ENCODE assay signal across 1 cellular context in the genomic region with DNA sequence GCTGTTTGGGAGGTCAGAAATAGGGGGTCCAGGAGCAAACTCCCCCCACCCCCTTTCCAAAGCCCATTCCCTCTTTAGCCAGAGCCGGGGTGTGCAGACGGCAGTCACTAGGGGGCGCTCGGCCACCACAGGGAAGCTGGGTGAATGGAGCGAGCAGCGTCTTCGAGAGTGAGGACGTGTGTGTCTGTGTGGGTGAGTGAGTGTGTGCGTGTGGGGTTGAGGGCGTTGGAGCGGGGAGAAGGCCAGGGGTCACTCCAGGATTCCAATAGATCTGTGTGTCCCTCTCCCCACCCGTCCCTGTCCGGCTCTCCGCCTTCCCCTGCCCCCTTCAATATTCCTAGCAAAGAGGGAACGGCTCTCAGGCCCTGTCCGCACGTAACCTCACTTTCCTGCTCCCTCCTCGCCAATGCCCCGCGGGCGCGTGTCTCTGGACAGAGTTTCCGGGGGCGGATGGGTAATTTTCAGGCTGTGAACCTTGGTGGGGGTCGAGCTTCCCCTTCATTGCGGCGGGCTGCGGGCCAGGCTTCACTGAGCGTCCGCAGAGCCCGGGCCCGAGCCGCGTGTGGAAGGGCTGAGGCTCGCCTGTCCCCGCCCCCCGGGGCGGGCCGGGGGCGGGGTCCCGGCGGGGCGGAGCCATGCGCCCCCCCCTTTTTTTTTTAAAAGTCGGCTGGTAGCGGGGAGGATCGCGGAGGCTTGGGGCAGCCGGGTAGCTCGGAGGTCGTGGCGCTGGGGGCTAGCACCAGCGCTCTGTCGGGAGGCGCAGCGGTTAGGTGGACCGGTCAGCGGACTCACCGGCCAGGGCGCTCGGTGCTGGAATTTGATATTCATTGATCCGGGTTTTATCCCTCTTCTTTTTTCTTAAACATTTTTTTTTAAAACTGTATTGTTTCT.
TF ChIP-seq lines count a peak whose summit lies in the region.

TSS of gene VEGFA (plus strand) at position 686 of the 891 bp plus-strand sequence.

TF ChIP-seq in K562, 482 proteins besides CTCF, POLR2A, EP300 and RAD21 (continued from another document and continues in another):
- TF ChIP-seq MLLT1 (IDR thresholded peaks at IDR 0.05) = peak; percentile 75 to 87
- TF ChIP-seq CHD7 (IDR thresholded peaks at IDR 0.05; ENCODE audit: low read depth, low read length) = no peak
- TF ChIP-seq ZBED1 (IDR thresholded peaks at IDR 0.05) = no peak
- peak; percentile 36 to 41; a peak in 2 of 4 replicates for TF ChIP-seq NRF1 (conservative IDR thresholded peaks at IDR 0.05 in 1 of 2, IDR thresholded peaks at IDR 0.05 in 1 of 2)
- TF ChIP-seq PKNOX1 (IDR thresholded peaks at IDR 0.05) = no peak
- TF ChIP-seq GATAD2A (IDR thresholded peaks at IDR 0.05) = no peak; the same call in 1 of the 2 replicates
- TF ChIP-seq PCBP2 (IDR thresholded peaks at IDR 0.05; ENCODE audit: low read depth, low read length, poor library complexity, severe bottlenecking) = no peak
- TF ChIP-seq PHF8 (IDR thresholded peaks at IDR 0.05; ENCODE audit: borderline replicate concordance, low read length) = peak; percentile 87; the same call in 1 of the 2 replicates
- TF ChIP-seq PHF21A (IDR thresholded peaks at IDR 0.05; ENCODE audit: borderline replicate concordance, low read depth) = no peak
- no peak for TF ChIP-seq ZNF780A (CRISPR knock-in tag; IDR thresholded peaks at IDR 0.05)
- peak; percentile 57; the same call in 1 of the 2 replicates for TF ChIP-seq KLF13 (tag; IDR thresholded peaks at IDR 0.05; ENCODE audit: borderline replicate concordance, low read depth)
- TF ChIP-seq ZBTB40 (IDR thresholded peaks at IDR 0.05) = no peak
- no peak for TF ChIP-seq ZBTB40 (CRISPR knock-in tag; IDR thresholded peaks at IDR 0.05)
- no peak for TF ChIP-seq BRF1 (IDR thresholded peaks at IDR 0.05; ENCODE audit: borderline replicate concordance, extremely low read depth, insufficient read length)
- TF ChIP-seq CSDE1 (IDR thresholded peaks at IDR 0.05) = no peak; a peak in 1 of 4 replicates
- no peak for TF ChIP-seq LCOR (CRISPR knock-in tag; IDR thresholded peaks at IDR 0.05)
- TF ChIP-seq FOXK1 (CRISPR knock-in tag; IDR thresholded peaks at IDR 0.05; ENCODE audit: borderline replicate concordance) = no peak; the same call in 1 of the 2 replicates
- TF ChIP-seq HMGN3 (IDR thresholded peaks at IDR 0.05; ENCODE audit: borderline replicate concordance, extremely low read depth, insufficient read length, low read depth, low read length) = peak; percentile 96
- TF ChIP-seq NFE2L1 (tag; IDR thresholded peaks at IDR 0.05; ENCODE audit: borderline replicate concordance, low read depth) = no peak
- no peak; the same call in 1 of the 2 replicates for TF ChIP-seq ELF1 (tag; IDR thresholded peaks at IDR 0.05)
- TF ChIP-seq, protein P1, sequence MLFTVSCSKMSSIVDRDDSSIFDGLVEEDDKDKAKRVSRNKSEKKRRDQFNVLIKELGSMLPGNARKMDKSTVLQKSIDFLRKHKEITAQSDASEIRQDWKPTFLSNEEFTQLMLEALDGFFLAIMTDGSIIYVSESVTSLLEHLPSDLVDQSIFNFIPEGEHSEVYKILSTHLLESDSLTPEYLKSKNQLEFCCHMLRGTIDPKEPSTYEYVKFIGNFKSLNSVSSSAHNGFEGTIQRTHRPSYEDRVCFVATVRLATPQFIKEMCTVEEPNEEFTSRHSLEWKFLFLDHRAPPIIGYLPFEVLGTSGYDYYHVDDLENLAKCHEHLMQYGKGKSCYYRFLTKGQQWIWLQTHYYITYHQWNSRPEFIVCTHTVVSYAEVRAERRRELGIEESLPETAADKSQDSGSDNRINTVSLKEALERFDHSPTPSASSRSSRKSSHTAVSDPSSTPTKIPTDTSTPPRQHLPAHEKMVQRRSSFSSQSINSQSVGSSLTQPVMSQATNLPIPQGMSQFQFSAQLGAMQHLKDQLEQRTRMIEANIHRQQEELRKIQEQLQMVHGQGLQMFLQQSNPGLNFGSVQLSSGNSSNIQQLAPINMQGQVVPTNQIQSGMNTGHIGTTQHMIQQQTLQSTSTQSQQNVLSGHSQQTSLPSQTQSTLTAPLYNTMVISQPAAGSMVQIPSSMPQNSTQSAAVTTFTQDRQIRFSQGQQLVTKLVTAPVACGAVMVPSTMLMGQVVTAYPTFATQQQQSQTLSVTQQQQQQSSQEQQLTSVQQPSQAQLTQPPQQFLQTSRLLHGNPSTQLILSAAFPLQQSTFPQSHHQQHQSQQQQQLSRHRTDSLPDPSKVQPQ (CRISPR knock-in tag; IDR thresholded peaks at IDR 0.05; ENCODE audit: borderline replicate concordance) = no peak
